In genomic region chr15:41838400-41838897, GRCh38 we compare ENCODE assay signal across 12 cellular contexts. TPM values are rescaled to one million over a fixed set of nuclear protein-coding genes. Genes with fewer than 3 reads are reported as not detected.
A peak's percentile ranks its signal among the peaks of the same experiment; 100 is the strongest.
DNase-seq lines count a peak whose midpoint lies in the region; ATAC-seq and TF ChIP-seq lines count a peak whose summit lies in the region.
"Had no signal": no experiment of that assay in that cellular context is flagged by ENCODE, and none has a peak within 500 bp of the region (broad histone marks: within the 10 kb centered on the region; RNA-seq: fewer than 3 reads in every experiment).

Gene PLA2G4B, plus strand, starts transcription at chr15:41838847. Its CDS starts 67 bp downstream, at chr15:41838914.

- peak within 1 kb of the TSS in 5 of 7 experiments; percentile 3 to 24 (median 19) for H3K4me3 ChIP-seq in skin epidermis

- CTCF ChIA-PET in activated CD8-positive, alpha-beta memory T cell treated with anti-CD3 and anti-CD28 coated beads, Interleukin-2, amount 10 ng/mL, durations not matched to agents 7 days and 5 days (lab: Charles Lee), result interaction anchor here (0.6 to 1.3 kb wide), 4 partner anchors 23 to 210 kb away, joined by 3 read pairs; no protein-coding TSS in a partner anchor

- TF ChIP-seq CTCF in glutamatergic neuron (IDR thresholded peaks at IDR 0.05; ENCODE audit: partially characterized antibody, unreplicated experiment), result no peak

- no peak within 1 kb of the TSS for H3K4me3 Mint-ChIP-seq in glutamatergic neuron (ENCODE audit: unreplicated experiment)
- H3K4me3 Mint-ChIP-seq in activated CD8-positive, alpha-beta memory T cell treated with anti-CD3 and anti-CD28 coated beads, Interleukin-2, amount 10 ng/mL, durations not matched to agents 7 days and 5 days, result no peak within 1 kb of the TSS
- H3K4me3 Mint-ChIP-seq: activated T-helper 17 cell treated with anti-CD3 and anti-CD28 coated beads, Interleukin-2, amount 50 U/mL, for 72 hours; stimulated activated naive CD8-positive, alpha-beta T cell treated with anti-CD3 and anti-CD28 coated beads, Interleukin-15, Interleukin-2, amounts not matched to agents 100 ng/mL and 50 ng/mL, for 24 hours had no signal

- peak within 1 kb of the TSS in 18 of 21 experiments; percentile 66 to 84 (median 76) for H3K27ac ChIP-seq in skin epidermis

- no peak within 1 kb of the TSS for H3K27ac Mint-ChIP-seq in glutamatergic neuron (ENCODE audit: unreplicated experiment)
- H3K27ac Mint-ChIP-seq in activated CD8-positive, alpha-beta memory T cell treated with anti-CD3 and anti-CD28 coated beads, Interleukin-2, amount 10 ng/mL, durations not matched to agents 7 days and 5 days, result no peak within 1 kb of the TSS
- H3K27ac Mint-ChIP-seq: activated T-helper 17 cell treated with anti-CD3 and anti-CD28 coated beads, Interleukin-2, amount 50 U/mL, for 72 hours; stimulated activated naive CD8-positive, alpha-beta T cell treated with anti-CD3 and anti-CD28 coated beads, Interleukin-15, Interleukin-2, amounts not matched to agents 100 ng/mL and 50 ng/mL, for 24 hours had no signal

- ATAC-seq in activated CD8-positive, alpha-beta memory T cell treated with anti-CD3 and anti-CD28 coated beads, Interleukin-2, amount 10 ng/mL, durations not matched to agents 7 days and 5 days, result no peak
- ATAC-seq: activated T-helper 17 cell treated with anti-CD3 and anti-CD28 coated beads, Interleukin-2, amount 50 U/mL, for 72 hours had no signal

- peak; percentile 55 for DNase-seq in NCI-H345 (lab: John Stamatoyannopoulos, UW)
- no peak for DNase-seq in NCI-H345 treated with DMSO at 0.1 percent for 48 hours (lab: John Stamatoyannopoulos, UW; ENCODE audit: unreplicated experiment)
- peak; percentile 67 for DNase-seq in NCI-H2196 (lab: John Stamatoyannopoulos, UW; ENCODE audit: unreplicated experiment)
- DNase-seq in glutamatergic neuron, result no peak
- DNase-seq in HCEC 1CT, result no peak
- DNase-seq in activated CD8-positive, alpha-beta memory T cell treated with anti-CD3 and anti-CD28 coated beads, Interleukin-2, amount 10 ng/mL, durations not matched to agents 7 days and 5 days, result no peak
- DNase-seq in hippocampal formation (lab: John Stamatoyannopoulos, UW), result no peak
- DNase-seq: activated CD4-positive, CD25-positive, alpha-beta regulatory T cell; GF-D8 had no signal

- H3K36me3 Mint-ChIP-seq in glutamatergic neuron (ENCODE audit: unreplicated experiment), result peaks cover 4% of the 10 kb centered on the region
- H3K36me3 Mint-ChIP-seq in activated CD8-positive, alpha-beta memory T cell treated with anti-CD3 and anti-CD28 coated beads, Interleukin-2, amount 10 ng/mL, durations not matched to agents 7 days and 5 days, result no peaks in the 10 kb centered on the region

- peaks cover 3% of the 10 kb centered on the region for H3K9me3 Mint-ChIP-seq in glutamatergic neuron (ENCODE audit: unreplicated experiment)
- H3K9me3 Mint-ChIP-seq in activated CD8-positive, alpha-beta memory T cell treated with anti-CD3 and anti-CD28 coated beads, Interleukin-2, amount 10 ng/mL, durations not matched to agents 7 days and 5 days (ENCODE audit: low read depth), result no peaks in the 10 kb centered on the region
- H3K9me3 Mint-ChIP-seq: activated T-helper 17 cell treated with anti-CD3 and anti-CD28 coated beads, Interleukin-2, amount 50 U/mL, for 72 hours; stimulated activated naive CD8-positive, alpha-beta T cell treated with anti-CD3 and anti-CD28 coated beads, Interleukin-15, Interleukin-2, amounts not matched to agents 100 ng/mL and 50 ng/mL, for 24 hours had no signal

- no peaks in the 10 kb centered on the region for H3K4me1 Mint-ChIP-seq in glutamatergic neuron (ENCODE audit: low read depth, unreplicated experiment)
- peaks cover 2% of the 10 kb centered on the region for H3K4me1 Mint-ChIP-seq in activated CD8-positive, alpha-beta memory T cell treated with anti-CD3 and anti-CD28 coated beads, Interleukin-2, amount 10 ng/mL, durations not matched to agents 7 days and 5 days

- peaks cover 9% of the 10 kb centered on the region for H3K27me3 Mint-ChIP-seq in glutamatergic neuron (ENCODE audit: unreplicated experiment)
- H3K27me3 Mint-ChIP-seq in activated CD8-positive, alpha-beta memory T cell treated with anti-CD3 and anti-CD28 coated beads, Interleukin-2, amount 10 ng/mL, durations not matched to agents 7 days and 5 days, result no peaks in the 10 kb centered on the region
- H3K27me3 Mint-ChIP-seq: activated T-helper 17 cell treated with anti-CD3 and anti-CD28 coated beads, Interleukin-2, amount 50 U/mL, for 72 hours; stimulated activated naive CD8-positive, alpha-beta T cell treated with anti-CD3 and anti-CD28 coated beads, Interleukin-15, Interleukin-2, amounts not matched to agents 100 ng/mL and 50 ng/mL, for 24 hours had no signal

RNA-seq across cellular contexts. Expression of gene PLA2G4B, which starts in this region (rescaled TPM):
- total RNA-seq in glutamatergic neuron (ENCODE audit: unreplicated experiment), result 17.9 TPM
- 1 to 10 TPM; 2.8 to 7.7 TPM for total RNA-seq in activated CD8-positive, alpha-beta memory T cell treated with anti-CD3 and anti-CD28 coated beads, Interleukin-2, amount 10 ng/mL, durations not matched to agents 7 days and 5 days

Comparison
In these comparisons a context has a peak if more than half of its experiments do, and no peak if none do; other contexts are left out.
1. DNase-seq: peak in NCI-H345 (single experiment) and NCI-H2196 (single experiment); none in NCI-H345 treated with DMSO at 0.1 percent for 48 hours (single experiment), glutamatergic neuron (single experiment), HCEC 1CT (single experiment), activated CD8-positive, alpha-beta memory T cell treated with anti-CD3 and anti-CD28 coated beads, Interleukin-2, amount 10 ng/mL, durations not matched to agents 7 days and 5 days (single experiment) and hippocampal formation (0 of 2).